ENCODE assay signal across 8 cellular contexts in genomic region chr3:40458473-40458872, GRCh38. TPM values are rescaled to one million over a fixed set of nuclear protein-coding genes. Genes with fewer than 3 reads are reported as not detected.
DNase-seq lines count a peak whose midpoint lies in the region; ATAC-seq, FAIRE-seq and TF ChIP-seq lines count a peak whose summit lies in the region.

No MANE protein-coding gene starts in this region.

- H3K4me1 ChIP-seq in heart right ventricle (peaks cover 4 to 42% (median 30%) of the 10 kb centered on the region in 9 donors), adipocyte (ENCODE audit: control insufficient read depth, insufficient read depth, low read length) (peaks cover 21% of the 10 kb centered on the region), liver (ENCODE audit: control insufficient read depth in 4 of 4, insufficient read depth in 4 of 4, low read length in 3 of 4) (peaks cover 0 to 27% (median 15%) of the 10 kb centered on the region in 4 donors), uterus (peaks cover 11 to 12% of the 10 kb centered on the region in 2 donors)

- TF ChIP-seq POLR2A in uterus (IDR thresholded peaks at IDR 0.05) = no peak

- H3K27ac ChIP-seq in heart right ventricle = peak overlapping the region in 1 of 10 donors; percentile 96
- H3K27ac ChIP-seq in liver (ENCODE audit: low read depth in 1 of 2, low read length in 2 of 2) = peak overlapping the region in 1 of 2 donors; percentile 88
- H3K27ac ChIP-seq in uterus = peak overlapping the region; percentile 86 to 90

- H3K27me3 ChIP-seq in heart right ventricle = no peaks in the 10 kb centered on the region
- H3K27me3 ChIP-seq in adipocyte (replicated peaks; ENCODE audit: control insufficient read depth, insufficient read depth, low read length) = no peaks in the 10 kb centered on the region
- H3K27me3 ChIP-seq in liver (ENCODE audit: control insufficient read depth in 4 of 4, insufficient read depth in 4 of 4, low read length in 3 of 4) = no peaks in the 10 kb centered on the region
- H3K27me3 ChIP-seq in uterus = no peaks in the 10 kb centered on the region

- intact Hi-C loops in heart right ventricle (cut with DNase I) = loop anchor here in 8 of 10 donors (5.0 to 10.0 kb wide), 8 partner anchors 49 to 1656 kb away; partner anchors contain the start of genes ZNF621 (in 4 of the 8), ULK4 (in 1 of the 8) and ZNF620 (in 1 of the 8)
- intact Hi-C loops in left cardiac atrium (cut with DNase I) = loop anchor here in 1 of 2 donors (5.0 to 10.0 kb wide), 3 partner anchors 64 to 264 kb away; partner anchors contain the start of gene ZNF621
- intact Hi-C loops in uterus (cut with DNase I; ENCODE audit: low total_unique reads) = loop anchor here (10.0 kb wide), 1 partner anchor 144 kb away; no protein-coding TSS in a partner anchor

- 90 to 92% methylated on average over 4 of the region's 4 CpGs for WGBS in heart right ventricle, 2 donors
- WGBS in liver = 88% methylated on average over 4 of the region's 4 CpGs

- ATAC-seq in heart right ventricle (no peak), left cardiac atrium (no peak)

- H3K9ac ChIP-seq in adipocyte (ENCODE audit: low read length) (peak overlapping the region; percentile 99), liver (ENCODE audit: low read depth in 1 of 2, low read length in 2 of 2) (peak overlapping the region; percentile 87 to 94)

- DNase-seq in heart right ventricle = no peak
- DNase-seq in left cardiac atrium = no peak
- no peak for DNase-seq in adipocyte (ENCODE audit: low read depth)
- DNase-seq in uterus = no peak
- no peak for DNase-seq in COLO829 (ENCODE audit: low spot score)
- DNase-seq in GDM1 (lab: John Stamatoyannopoulos, UW) = no peak
- DNase-seq in frontal cortex (ENCODE audit: low spot score in 2 of 2) = no peak

- TF ChIP-seq RAD21 in liver (IDR thresholded peaks at IDR 0.05) = no peak

- TF ChIP-seq CTCF in heart right ventricle (IDR thresholded peaks at IDR 0.05) (no peak), liver (IDR thresholded peaks at IDR 0.05; ENCODE audit: low read depth, low read length, missing input control) (no peak), uterus (IDR thresholded peaks at IDR 0.05) (no peak)

- H3K36me3 ChIP-seq in heart right ventricle (peaks cover 0 to 56% (median 42%) of the 10 kb centered on the region in 9 donors), adipocyte (ENCODE audit: control insufficient read depth, insufficient read depth, low read length, severe bottlenecking) (peaks cover 52% of the 10 kb centered on the region), liver (ENCODE audit: control insufficient read depth in 4 of 4, insufficient read depth in 3 of 4, low read depth in 1 of 4, low read length in 3 of 4) (peaks cover 8 to 43% (median 38%) of the 10 kb centered on the region in 4 donors), uterus (no peaks in the 10 kb centered on the region)

- no peak for FAIRE-seq in frontal cortex (lab: Jason Lieb, UNC)

- H3K9me3 ChIP-seq in heart right ventricle (no peaks in the 10 kb centered on the region), adipocyte (ENCODE audit: control insufficient read depth, low read length) (no peaks in the 10 kb centered on the region), liver (ENCODE audit: control insufficient read depth in 4 of 4, low read length in 3 of 4) (no peaks in the 10 kb centered on the region), uterus (no peaks in the 10 kb centered on the region)

- H3K4me3 ChIP-seq in heart right ventricle = peak overlapping the region; percentile 69 to 99 (median 91)
- peak overlapping the region; percentile 96 for H3K4me3 ChIP-seq in adipocyte (ENCODE audit: low read length)
- peak overlapping the region; percentile 83 to 95 (median 93) for H3K4me3 ChIP-seq in liver (ENCODE audit: low read depth in 1 of 3, low read length in 3 of 3)
- peak overlapping the region; percentile 50 to 84 for H3K4me3 ChIP-seq in uterus

TF ChIP-seq in liver, 16 proteins besides CTCF, POLR2A, EP300 and RAD21:
- no peak for TF ChIP-seq TAF1 (conservative IDR thresholded peaks at IDR 0.05)
- no peak for TF ChIP-seq GABPA (IDR thresholded peaks at IDR 0.05 in 1 of 2, conservative IDR thresholded peaks at IDR 0.05 in 1 of 2)
- no peak for TF ChIP-seq REST (IDR thresholded peaks at IDR 0.05)
- no peak for TF ChIP-seq NR2F2 (IDR thresholded peaks at IDR 0.05)
- no peak for TF ChIP-seq RXRA (IDR thresholded peaks at IDR 0.05)
- TF ChIP-seq SP1 (IDR thresholded peaks at IDR 0.05) = no peak
- no peak for TF ChIP-seq JUND (IDR thresholded peaks at IDR 0.05)
- TF ChIP-seq ATF3 (IDR thresholded peaks at IDR 0.05) = no peak
- TF ChIP-seq YY1 (IDR thresholded peaks at IDR 0.05) = no peak
- TF ChIP-seq HNF4A (conservative IDR thresholded peaks at IDR 0.05) = no peak
- TF ChIP-seq HNF4G (IDR thresholded peaks at IDR 0.05) = no peak
- no peak for TF ChIP-seq MAX (IDR thresholded peaks at IDR 0.05)
- no peak for TF ChIP-seq EGR1 (IDR thresholded peaks at IDR 0.05; ENCODE audit: low read depth in 2 of 2)
- no peak for TF ChIP-seq FOXA1 (IDR thresholded peaks at IDR 0.05)
- no peak for TF ChIP-seq FOXA2 (IDR thresholded peaks at IDR 0.05)
- TF ChIP-seq ZBTB33 (IDR thresholded peaks at IDR 0.05) = no peak

RNA-seq across cellular contexts. Expression of gene RPL14, which starts 1.3 kb away (rescaled TPM):
- 1,000 to 10,000 TPM in 5 of 10 donors, 100 to 1,000 TPM in 5; 882 to 1,323 (median 991) TPM for total RNA-seq in heart right ventricle
- 1,000 to 10,000 TPM; 1,415 to 1,433 TPM for polyA plus RNA-seq in heart right ventricle
- total RNA-seq in left cardiac atrium = 1,000 to 10,000 TPM; 1,044 to 1,097 TPM
- 100 to 1,000 TPM in 1 of 2 donors, 10 to 100 TPM in 1; 82.6 to 169 TPM for total RNA-seq in liver
- 100 to 1,000 TPM; 201 to 383 TPM for polyA plus RNA-seq in liver
- 1,000 to 10,000 TPM in 1 of 4 donors, 100 to 1,000 TPM in 3; 246 to 2,060 (median 607) TPM for total RNA-seq in uterus
- total RNA-seq in frontal cortex = 163 TPM

RNA-seq across cellular contexts. Expression of gene ZNF619, which starts 18.4 kb away (rescaled TPM):
- total RNA-seq in heart right ventricle (1 to 10 TPM; 3.0 to 6.1 (median 5.0) TPM), left cardiac atrium (1 to 10 TPM; 3.8 to 4.2 TPM), liver (1 to 10 TPM; 4.9 to 5.9 TPM), uterus (10 to 100 TPM in 1 of 4 donors, 1 to 10 TPM in 2, under 1 TPM in 1; 0.59 to 11.9 (median 6.1) TPM), frontal cortex (4.5 TPM)
- polyA plus RNA-seq in heart right ventricle (1 to 10 TPM; 1.0 to 1.7 TPM), liver (1 to 10 TPM; 1.3 to 1.7 TPM)

RNA-seq across cellular contexts. Expression of gene ZNF620, which starts 47.4 kb away (rescaled TPM):
- total RNA-seq in heart right ventricle (1 to 10 TPM; 1.3 to 3.6 (median 2.7) TPM), left cardiac atrium (1 to 10 TPM; 2.5 to 3.3 TPM), liver (1 to 10 TPM; 2.4 to 7.1 TPM), uterus (10 to 100 TPM in 1 of 4 donors, 1 to 10 TPM in 2, not detected in 1; 1.3 to 12.4 (median 5.9) TPM), frontal cortex (13.9 TPM)
- polyA plus RNA-seq in heart right ventricle (1 to 10 TPM; 1.4 to 1.9 TPM), liver (1 to 10 TPM in 1 of 2 donors, under 1 TPM in 1; 0.95 to 1.0 TPM)
